25 cellular contexts compared by ENCODE assay signal in genomic region chr10:66837335-66837734, GRCh38.
DNase-seq lines count a peak whose midpoint lies in the region; TF ChIP-seq lines count a peak whose summit lies in the region.
"Had no signal": no experiment of that assay in that cellular context is flagged by ENCODE, and none has a peak within 500 bp of the region (broad histone marks: within the 10 kb centered on the region; RNA-seq: fewer than 3 reads in every experiment).

No MANE protein-coding gene starts in this region.

- no peak overlapping the region for H2AFZ ChIP-seq in fibroblast of lung (ENCODE audit: low read length)

- H3K9me3 ChIP-seq in fibroblast of lung (ENCODE audit: control insufficient read depth, insufficient read depth, low read depth, low read length) (no peaks in the 10 kb centered on the region), transverse colon (no peaks in the 10 kb centered on the region)
- H3K9me3 ChIP-seq: esophagus squamous epithelium, heart left ventricle, SK-N-SH had no signal

- no peaks in the 10 kb centered on the region for H4K20me1 ChIP-seq in fibroblast of lung (ENCODE audit: control insufficient read depth, extremely low read depth, insufficient read depth, low read length)

- H3K4me1 ChIP-seq in fibroblast of lung (ENCODE audit: control insufficient read depth, extremely low read depth, insufficient read depth, low read length), result no peaks in the 10 kb centered on the region
- peaks cover 0 to 10% (median 0%) of the 10 kb centered on the region in 4 donors for H3K4me1 ChIP-seq in transverse colon
- H3K4me1 ChIP-seq: esophagus squamous epithelium had no signal

- CTCF ChIA-PET in Calu3 (lab: Charles Lee), result interaction anchor here (0.6 to 1.8 kb wide), 2 partner anchors 15 to 885 kb away, joined by 4 to 8 read pairs; no protein-coding TSS in a partner anchor

- H3K4me3 ChIP-seq in fibroblast of lung (replicated peaks in 1 of 4; ENCODE audit: control extremely low read depth in 1 of 4, insufficient read depth in 1 of 4, low read depth in 3 of 4, low read length in 4 of 4) (no peak overlapping the region), transverse colon (no peak overlapping the region)
- H3K4me3 ChIP-seq: esophagus squamous epithelium, heart left ventricle had no signal

- in situ Hi-C loops in transverse colon (cut with MboI; ENCODE audit: low pct_ligation_motif_present in 1 of 4, low pct_unique_long_range_greater_than_20kb in 1 of 4, low sequenced_read_pairs in 3 of 4), result no loop called here

- no peaks in the 10 kb centered on the region for H3K9me3 Mint-ChIP-seq in Calu3 (ENCODE audit: low read depth, unreplicated experiment)
- H3K9me3 Mint-ChIP-seq in nephron, result no peaks in the 10 kb centered on the region
- H3K9me3 Mint-ChIP-seq: activated naive CD8-positive, alpha-beta T cell treated with anti-CD3 and anti-CD28 coated beads for 36 hours; activated T-helper 2 cell treated with anti-CD3 and anti-CD28 coated beads, Interferon-gamma antibody, Interleukin-2, Interleukin-4, amounts not matched to agents 10 μg/mL and 5 μg/mL and 100 μg/mL, durations not matched to agents 14 hours and 24 hours and 36 hours; endodermal cell; HFFc6; neural crest cell had no signal

- DNase-seq in Calu3, result no peak
- peak; percentile 5 to 40 for DNase-seq in NCI-H446 (lab: John Stamatoyannopoulos, UW)
- peak; percentile 47 to 81 for DNase-seq in fibroblast of lung (ENCODE audit: low read depth in 2 of 2)
- DNase-seq in NCI-H82 treated with DMSO at 0.1 percent for 48 hours (lab: John Stamatoyannopoulos, UW; ENCODE audit: unreplicated experiment), result no peak
- no peak for DNase-seq in stimulated activated CD4-positive, alpha-beta T cell treated with anti-CD3 and anti-CD28 coated beads, Interleukin-1b, Interleukin-23, amount 100 ng/mL, for 48 hours
- no peak for DNase-seq in transverse colon
- DNase-seq: activated CD4-positive, alpha-beta T cell treated with anti-CD3 and anti-CD28 coated beads, Interleukin-2, amount 50 U/mL, for 1 hour; activated naive CD8-positive, alpha-beta T cell treated with anti-CD3 and anti-CD28 coated beads for 36 hours; CD4-positive, alpha-beta T cell; cortex of kidney; endodermal cell; esophagus squamous epithelium; GDM1; heart left ventricle; midbrain; NCI-H1694 treated with DMSO at 0.1 percent for 48 hours; posterior cingulate gyrus; SK-N-SH; substantia nigra; T-helper 2 cell had no signal

- H3K36me3 Mint-ChIP-seq in Calu3 (ENCODE audit: insufficient read depth, unreplicated experiment) (no peaks in the 10 kb centered on the region), nephron (ENCODE audit: low read depth) (no peaks in the 10 kb centered on the region)
- H3K36me3 Mint-ChIP-seq: activated naive CD8-positive, alpha-beta T cell treated with anti-CD3 and anti-CD28 coated beads for 36 hours had no signal

- whole genome bisulfite sequencing in transverse colon (ENCODE audit: low coverage in 1 of 2), 2 donors, result 39 to 57% methylated on average over 2 of the region's 2 CpGs

- H3K27ac Mint-ChIP-seq in Calu3 (ENCODE audit: unreplicated experiment) (peak overlapping the region; percentile 13), nephron (peak overlapping the region; percentile 65 to 88 (median 66))
- H3K27ac Mint-ChIP-seq: activated naive CD8-positive, alpha-beta T cell treated with anti-CD3 and anti-CD28 coated beads for 36 hours; activated T-helper 2 cell treated with anti-CD3 and anti-CD28 coated beads, Interferon-gamma antibody, Interleukin-2, Interleukin-4, amounts not matched to agents 10 μg/mL and 5 μg/mL and 100 μg/mL, durations not matched to agents 14 hours and 24 hours and 36 hours; CD4-positive, alpha-beta T cell; endodermal cell; HFFc6 had no signal

- no TSS peak for BruUV-seq in Calu3 (replicated peaks; lab: Mats Ljungman, UMichigan)

- H3K27ac ChIP-seq in fibroblast of lung (ENCODE audit: insufficient read depth, low read length) (no peak overlapping the region), transverse colon (no peak overlapping the region)
- H3K27ac ChIP-seq: esophagus squamous epithelium, heart left ventricle, KMS-11 had no signal

- H3K27me3 Mint-ChIP-seq in Calu3 (ENCODE audit: unreplicated experiment), result no peaks in the 10 kb centered on the region
- H3K27me3 Mint-ChIP-seq in nephron (ENCODE audit: low read depth), result no peaks in the 10 kb centered on the region
- H3K27me3 Mint-ChIP-seq: activated naive CD8-positive, alpha-beta T cell treated with anti-CD3 and anti-CD28 coated beads for 36 hours; CD4-positive, alpha-beta T cell had no signal

- H3K4me1 Mint-ChIP-seq in Calu3 (ENCODE audit: low read depth, unreplicated experiment) (peaks cover 56% of the 10 kb centered on the region), nephron (peaks cover 23% of the 10 kb centered on the region)
- H3K4me1 Mint-ChIP-seq: activated naive CD8-positive, alpha-beta T cell treated with anti-CD3 and anti-CD28 coated beads for 36 hours had no signal

- no peak overlapping the region for H3K4me3 Mint-ChIP-seq in Calu3 (ENCODE audit: low read depth, unreplicated experiment)
- peak overlapping the region in 1 of 3 experiments; percentile 13 for H3K4me3 Mint-ChIP-seq in nephron
- H3K4me3 Mint-ChIP-seq: activated naive CD8-positive, alpha-beta T cell treated with anti-CD3 and anti-CD28 coated beads for 36 hours; CD4-positive, alpha-beta T cell; endodermal cell; HFFc6; neural crest cell had no signal

- intact Hi-C loops in Calu3 (cut with micrococcal nuclease; ENCODE audit: unreplicated experiment) (loop anchor here (5.0 kb wide), 2 partner anchors 85 to 90 kb away; no protein-coding TSS in a partner anchor), transverse colon (cut with DNase I; ENCODE audit: low total_unique reads) (no loop called here)

- no peaks in the 10 kb centered on the region for H3K79me2 ChIP-seq in fibroblast of lung (ENCODE audit: control insufficient read depth, insufficient read depth, low read length)

- no peak for TF ChIP-seq EP300 in transverse colon (IDR thresholded peaks at IDR 0.05; ENCODE audit: low read depth)

- no peak for TF ChIP-seq CTCF in Calu3 (IDR thresholded peaks at IDR 0.05; ENCODE audit: unreplicated experiment)
- no peak for TF ChIP-seq CTCF in fibroblast of lung (conservative IDR thresholded peaks at IDR 0.05 in 1 of 2, IDR thresholded peaks at IDR 0.05 in 1 of 2; ENCODE audit: low read depth in 1 of 2, low read length in 2 of 2)
- TF ChIP-seq CTCF in nephron (IDR thresholded peaks at IDR 0.05; ENCODE audit: unreplicated experiment in 3 of 3), result no peak
- TF ChIP-seq CTCF in transverse colon (IDR thresholded peaks at IDR 0.05), result no peak

- no peak for TF ChIP-seq POLR2A in transverse colon (IDR thresholded peaks at IDR 0.05)

- H3K36me3 ChIP-seq in fibroblast of lung (ENCODE audit: control insufficient read depth, insufficient read depth, low read length) (no peaks in the 10 kb centered on the region), transverse colon (no peaks in the 10 kb centered on the region)
- H3K36me3 ChIP-seq: esophagus squamous epithelium, heart left ventricle had no signal

- H3K9ac ChIP-seq in fibroblast of lung (ENCODE audit: insufficient read depth, low read length), result no peak overlapping the region
- H3K9ac ChIP-seq: KMS-11, SK-N-SH had no signal

- H3K4me2 ChIP-seq in fibroblast of lung (ENCODE audit: extremely low read depth, insufficient read depth, low read length), result no peak overlapping the region
- H3K4me2 ChIP-seq: KMS-11, SK-N-SH had no signal

- H3K27me3 ChIP-seq in fibroblast of lung (ENCODE audit: control insufficient read depth, insufficient read depth, low read length) (no peaks in the 10 kb centered on the region), transverse colon (no peaks in the 10 kb centered on the region)
- H3K27me3 ChIP-seq: esophagus squamous epithelium, heart left ventricle had no signal

Comparison
In these comparisons a context has a peak if more than half of its experiments do, and no peak if none do; other contexts are left out.
1. DNase-seq: peak in NCI-H446 (2 of 2) and fibroblast of lung (2 of 2); none in Calu3 (single experiment), NCI-H82 treated with DMSO at 0.1 percent for 48 hours (single experiment), stimulated activated CD4-positive, alpha-beta T cell treated with anti-CD3 and anti-CD28 coated beads, Interleukin-1b, Interleukin-23, amount 100 ng/mL, for 48 hours (single experiment) and transverse colon (single experiment).